In the genomic region with DNA sequence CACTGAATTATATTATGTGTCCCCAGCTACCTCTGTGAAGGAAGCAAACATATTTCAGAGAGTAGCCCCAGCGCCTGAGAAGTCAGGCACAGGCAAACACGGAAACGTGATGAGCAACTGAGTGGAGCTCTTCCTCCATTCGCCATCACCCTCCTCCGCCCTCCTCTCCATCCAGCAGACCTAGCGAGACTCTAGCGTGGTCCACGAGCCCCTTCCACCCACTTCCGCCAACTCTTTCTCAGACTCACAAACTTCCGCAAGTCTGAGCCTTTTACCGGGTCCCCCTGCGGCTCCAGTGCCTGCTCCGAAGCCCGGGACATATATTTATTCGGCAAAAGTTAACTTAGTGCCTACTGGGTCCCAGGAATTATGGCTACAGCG, we compare ENCODE assay signal across 8 cellular contexts. TPM values are rescaled to one million over a fixed set of nuclear protein-coding genes. Genes with fewer than 3 reads are reported as not detected.
DNase-seq lines count a peak whose midpoint lies in the region; ATAC-seq and TF ChIP-seq lines count a peak whose summit lies in the region.

No MANE protein-coding gene starts in this region.

- H3K27me3 ChIP-seq in CD4-positive, alpha-beta T cell (ENCODE audit: control insufficient read depth, insufficient read depth, low read length): no peaks in the 10 kb centered on the region
- H3K27me3 ChIP-seq in SK-N-SH (ENCODE audit: insufficient read depth): no peaks in the 10 kb centered on the region

- H3K4me3 ChIP-seq in SK-N-SH (ENCODE audit: low read depth in 2 of 2, low read length in 1 of 2) (peak overlapping the region; percentile 86 to 89), retinal pigment epithelial cell (ENCODE audit: low read length) (peak overlapping the region; percentile 95)

- CTCF ChIA-PET in CD4-positive, alpha-beta T cell (lab: Charles Lee): interaction anchor here (1.6 to 3.6 kb wide), 3 partner anchors 18 to 54 kb away, joined by 4 to 16 read pairs (median 13); no protein-coding TSS in a partner anchor
- CTCF ChIA-PET in SK-N-SH (lab: Yijun Ruan, JAX): interaction anchor here (1.0 to 3.9 kb wide), 5 partner anchors 10 to 177 kb away, joined by 3 to 19 read pairs (median 7); no protein-coding TSS in a partner anchor

- H4K20me1 ChIP-seq in SK-N-SH (ENCODE audit: insufficient read depth): peaks cover 47% of the 10 kb centered on the region

- H3K79me2 ChIP-seq in SK-N-SH (ENCODE audit: insufficient read depth): peaks cover 53% of the 10 kb centered on the region

- TF ChIP-seq EP300 in Ishikawa (IDR thresholded peaks at IDR 0.05; ENCODE audit: borderline replicate concordance) (no peak), SK-N-SH (IDR thresholded peaks at IDR 0.05; ENCODE audit: borderline replicate concordance in 1 of 2, low read depth in 1 of 2, low read length in 1 of 2) (no peak)

- peak; percentile 50 for ATAC-seq in CD4-positive, alpha-beta T cell (ENCODE audit: poor library complexity)
- peak; percentile 58 for ATAC-seq in activated naive CD8-positive, alpha-beta T cell treated with anti-CD3 and anti-CD28 coated beads, Interleukin-2, amount 50 U/mL, for 24 hours
- ATAC-seq in left ventricle myocardium superior: peak; percentile 52

- under 1% methylated on average over 15 of the region's 16 CpGs for WGBS in SK-N-SH (ENCODE audit: low lambda C conversion rate)

- H3K36me3 ChIP-seq in SK-N-SH (replicated peaks in 1 of 2; ENCODE audit: control insufficient read depth in 1 of 2, insufficient read depth in 2 of 2, low read length in 1 of 2): peaks cover 38 to 41% of the 10 kb centered on the region in 2 experiments

- peaks cover 56% of the 10 kb centered on the region for H3K36me3 Mint-ChIP-seq in CD4-positive, alpha-beta T cell (ENCODE audit: low read depth)
- peaks cover 51% of the 10 kb centered on the region for H3K36me3 Mint-ChIP-seq in activated naive CD8-positive, alpha-beta T cell treated with anti-CD3 and anti-CD28 coated beads, Interleukin-2, amount 50 U/mL, for 24 hours (ENCODE audit: low read depth)

- H3K27ac Mint-ChIP-seq in CD4-positive, alpha-beta T cell: peak overlapping the region; percentile 98
- H3K27ac Mint-ChIP-seq in activated naive CD8-positive, alpha-beta T cell treated with anti-CD3 and anti-CD28 coated beads, Interleukin-2, amount 50 U/mL, for 24 hours: peak overlapping the region; percentile 100

- H3K9ac ChIP-seq in SK-N-SH: peak overlapping the region; percentile 99

- H3K9me3 Mint-ChIP-seq in CD4-positive, alpha-beta T cell: peaks cover 2% of the 10 kb centered on the region
- H3K9me3 Mint-ChIP-seq in activated naive CD8-positive, alpha-beta T cell treated with anti-CD3 and anti-CD28 coated beads, Interleukin-2, amount 50 U/mL, for 24 hours: no peaks in the 10 kb centered on the region

- TF ChIP-seq RAD21 in Ishikawa (IDR thresholded peaks at IDR 0.05; ENCODE audit: low read depth) (no peak), SK-N-SH (IDR thresholded peaks at IDR 0.05; ENCODE audit: low read length) (no peak)

- H2AFZ ChIP-seq in SK-N-SH (ENCODE audit: low read depth): peak overlapping the region; percentile 74

- POLR2A ChIA-PET in CD4-positive, alpha-beta T cell (lab: Charles Lee): interaction anchor here (0.7 to 3.1 kb wide), 20 partner anchors 7 to 1623 kb away, joined by 3 to 45 read pairs (median 5); a partner anchor contains a TSS
- POLR2A ChIA-PET in SK-N-SH (lab: Yijun Ruan, JAX): interaction anchor here (0.8 to 2.5 kb wide), 10 partner anchors 9 to 689 kb away, joined by 3 to 35 read pairs (median 3); a partner anchor contains a TSS

- intact Hi-C loops in CD4-positive, alpha-beta T cell (cut with DNase I, micrococcal nuclease): loop anchor here (1.0 to 5.0 kb wide), 5 partner anchors 39 to 1353 kb away; a partner anchor contains a TSS
- intact Hi-C loops in left ventricle myocardium superior (cut with micrococcal nuclease): no loop called here

- no peaks in the 10 kb centered on the region for H3K9me2 ChIP-seq in SK-N-SH

- H3F3A ChIP-seq in SK-N-SH (replicated peaks; ENCODE audit: insufficient read depth): peaks cover 27% of the 10 kb centered on the region

- H3K4me1 ChIP-seq in SK-N-SH (ENCODE audit: control insufficient read depth in 1 of 2, insufficient read depth in 2 of 2, low read depth in 1 of 2, low read length in 1 of 2): peaks cover 15 to 21% of the 10 kb centered on the region in 2 experiments

- no peaks in the 10 kb centered on the region for H3K27me3 Mint-ChIP-seq in CD4-positive, alpha-beta T cell
- no peaks in the 10 kb centered on the region for H3K27me3 Mint-ChIP-seq in activated naive CD8-positive, alpha-beta T cell treated with anti-CD3 and anti-CD28 coated beads, Interleukin-2, amount 50 U/mL, for 24 hours

- peak overlapping the region; percentile 91 for H3K27ac ChIP-seq in CD4-positive, alpha-beta T cell (ENCODE audit: low read depth, low read length)
- peak overlapping the region; percentile 86 to 96 for H3K27ac ChIP-seq in SK-N-SH (ENCODE audit: low read depth in 2 of 2, low read length in 1 of 2)

- peaks cover 54% of the 10 kb centered on the region for H3K4me1 Mint-ChIP-seq in CD4-positive, alpha-beta T cell (ENCODE audit: low read depth)
- peaks cover 66% of the 10 kb centered on the region for H3K4me1 Mint-ChIP-seq in activated naive CD8-positive, alpha-beta T cell treated with anti-CD3 and anti-CD28 coated beads, Interleukin-2, amount 50 U/mL, for 24 hours

- H3K9me3 ChIP-seq in CD4-positive, alpha-beta T cell (ENCODE audit: control insufficient read depth, low read length): no peaks in the 10 kb centered on the region
- no peaks in the 10 kb centered on the region for H3K9me3 ChIP-seq in SK-N-SH

- peak overlapping the region; percentile 98 for H3K4me3 Mint-ChIP-seq in CD4-positive, alpha-beta T cell
- H3K4me3 Mint-ChIP-seq in activated naive CD8-positive, alpha-beta T cell treated with anti-CD3 and anti-CD28 coated beads, Interleukin-2, amount 50 U/mL, for 24 hours: peak overlapping the region; percentile 98

- TF ChIP-seq CTCF in CD4-positive, alpha-beta T cell (IDR thresholded peaks at IDR 0.05): no peak
- TF ChIP-seq CTCF in GM20000 (IDR thresholded peaks at IDR 0.05; ENCODE audit: extremely low read depth, missing control alignments): no peak
- TF ChIP-seq CTCF in SK-N-SH (IDR thresholded peaks at IDR 0.05): no peak
- TF ChIP-seq CTCF in retinal pigment epithelial cell (conservative IDR thresholded peaks at IDR 0.05; ENCODE audit: low read depth, low read length): no peak

- peak; percentile 39 to 61 (median 48) for DNase-seq in CD4-positive, alpha-beta T cell
- DNase-seq in GM20000 (ENCODE audit: low spot score) (peak; percentile 70), SK-N-SH (peak; percentile 72), left ventricle myocardium superior (peak; percentile 41), retinal pigment epithelial cell (ENCODE audit: low read depth) (no peak), midbrain (lab: John Stamatoyannopoulos, UW) (no peak)
- peak; percentile 59 for DNase-seq in activated naive CD8-positive, alpha-beta T cell treated with anti-CD3 and anti-CD28 coated beads, Interleukin-2, amount 50 U/mL, for 24 hours

- peak overlapping the region; percentile 74 for H3K4me2 ChIP-seq in SK-N-SH

TF ChIP-seq in Ishikawa, 13 proteins besides CTCF, POLR2A, EP300 and RAD21:
- no peak for TF ChIP-seq CEBPB (IDR thresholded peaks at IDR 0.05)
- TF ChIP-seq YY1 (IDR thresholded peaks at IDR 0.05; ENCODE audit: low read depth): 0 out of 2 replicates have a peak, but pooled peaks have one; percentile 15
- TF ChIP-seq, protein P1, sequence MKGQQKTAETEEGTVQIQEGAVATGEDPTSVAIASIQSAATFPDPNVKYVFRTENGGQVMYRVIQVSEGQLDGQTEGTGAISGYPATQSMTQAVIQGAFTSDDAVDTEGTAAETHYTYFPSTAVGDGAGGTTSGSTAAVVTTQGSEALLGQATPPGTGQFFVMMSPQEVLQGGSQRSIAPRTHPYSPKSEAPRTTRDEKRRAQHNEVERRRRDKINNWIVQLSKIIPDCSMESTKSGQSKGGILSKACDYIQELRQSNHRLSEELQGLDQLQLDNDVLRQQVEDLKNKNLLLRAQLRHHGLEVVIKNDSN (IDR thresholded peaks at IDR 0.05): no peak
- TF ChIP-seq TCF12 (IDR thresholded peaks at IDR 0.05; ENCODE audit: low read depth): no peak

TF ChIP-seq in SK-N-SH, 30 proteins besides CTCF, POLR2A, EP300 and RAD21:
- TF ChIP-seq GATA2 (CRISPR knock-in tag; IDR thresholded peaks at IDR 0.05): no peak
- TF ChIP-seq TAF1 (IDR thresholded peaks at IDR 0.05; ENCODE audit: borderline replicate concordance, low read depth, low read length): peak; percentile 40; the same call in 1 of the 2 replicates
- no peak for TF ChIP-seq TEAD4 (IDR thresholded peaks at IDR 0.05; ENCODE audit: borderline replicate concordance, insufficient read depth)
- peak; percentile 27; the same call in 1 of the 2 replicates for TF ChIP-seq MXI1 (IDR thresholded peaks at IDR 0.05; ENCODE audit: low read depth, low read length)
- TF ChIP-seq NRF1 (IDR thresholded peaks at IDR 0.05; ENCODE audit: low read depth, low read length): no peak
- TF ChIP-seq, protein P1 (IDR thresholded peaks at IDR 0.05; ENCODE audit: borderline replicate concordance, low read depth): no peak
- no peak for TF ChIP-seq FOXJ3 (CRISPR knock-in tag; IDR thresholded peaks at IDR 0.05)
- TF ChIP-seq ELF1 (IDR thresholded peaks at IDR 0.05): 0 out of 2 replicates have a peak, but pooled peaks have one; percentile 17

RNA-seq across cellular contexts. Expression of a gene that starts 0.5 kb away (rescaled TPM):
- 100 to 1,000 TPM; 146 to 147 TPM for total RNA-seq in CD4-positive, alpha-beta T cell
- 380 and 455 TPM in 2 replicates for polyA plus RNA-seq in SK-N-SH (2012; rRNA removed)
- polyA plus RNA-seq in SK-N-SH (2012; cell fraction: cytosol; rRNA removed): 326 and 390 TPM in 2 replicates
- 202 and 225 TPM in 2 replicates for polyA plus RNA-seq in SK-N-SH (2012; cell fraction: nucleus; rRNA removed)
- total RNA-seq in left ventricle myocardium superior: 51.3 TPM

RNA-seq across cellular contexts. Expression of a gene that starts 38.7 kb away (rescaled TPM):
- total RNA-seq in CD4-positive, alpha-beta T cell: 1 to 10 TPM; 5.0 to 5.1 TPM
- 11.0 and 16.8 TPM in 2 replicates for polyA plus RNA-seq in SK-N-SH (2012; rRNA removed)
- 7.9 and 8.9 TPM in 2 replicates for polyA plus RNA-seq in SK-N-SH (2012; cell fraction: cytosol; rRNA removed)
- 22.3 and 40.2 TPM in 2 replicates for polyA plus RNA-seq in SK-N-SH (2012; cell fraction: nucleus; rRNA removed)
- total RNA-seq in left ventricle myocardium superior: 5.8 TPM

Comparison
In these comparisons a context has a peak if more than half of its experiments do, and no peak if none do; other contexts are left out.
1. DNase-seq: peak in CD4-positive, alpha-beta T cell (10 of 10), GM20000 (single experiment), SK-N-SH (single experiment), activated naive CD8-positive, alpha-beta T cell treated with anti-CD3 and anti-CD28 coated beads, Interleukin-2, amount 50 U/mL, for 24 hours (single experiment) and left ventricle myocardium superior (single experiment); none in retinal pigment epithelial cell (single experiment) and midbrain (single experiment).
2. Peak in every context shown above with its lines, with median percentiles within 50 percentile points of each other: ATAC-seq.